ENCODE assay signal across 8 cellular contexts in genomic region chr10:77801474-77802238, GRCh38.
DNase-seq lines count a peak whose midpoint lies in the region; ATAC-seq and TF ChIP-seq lines count a peak whose summit lies in the region.

No MANE protein-coding gene starts in this region.

- H3K27me3 ChIP-seq in Peyer's patch: no peaks in the 10 kb centered on the region

- peaks cover 33% of the 10 kb centered on the region for H3K4me1 Mint-ChIP-seq in activated naive CD8-positive, alpha-beta T cell treated with anti-CD3 and anti-CD28 coated beads, Interleukin-2, amount 10 ng/mL, durations not matched to agents 7 days and 5 days

- no peak overlapping the region for H3K4me3 ChIP-seq in Peyer's patch

- no peaks in the 10 kb centered on the region for H3K4me1 ChIP-seq in Peyer's patch

- H3K36me3 ChIP-seq in Peyer's patch: peaks cover 0 to 97% (median 0%) of the 10 kb centered on the region in 3 donors

- TF ChIP-seq CTCF in Peyer's patch (IDR thresholded peaks at IDR 0.05): no peak

- POLR2A ChIA-PET in activated naive CD8-positive, alpha-beta T cell treated with anti-CD3 and anti-CD28 coated beads, Interleukin-2, amount 10 ng/mL, durations not matched to agents 7 days and 5 days (lab: Charles Lee): no interaction called here

- peaks cover 35% of the 10 kb centered on the region for H3K27me3 Mint-ChIP-seq in activated naive CD8-positive, alpha-beta T cell treated with anti-CD3 and anti-CD28 coated beads, Interleukin-2, amount 10 ng/mL, durations not matched to agents 7 days and 5 days

- peak overlapping the region; percentile 70 for H3K27ac Mint-ChIP-seq in activated naive CD8-positive, alpha-beta T cell treated with anti-CD3 and anti-CD28 coated beads, Interleukin-2, amount 10 ng/mL, durations not matched to agents 7 days and 5 days

- no peak overlapping the region for H3K27ac ChIP-seq in Peyer's patch

- H3K36me3 Mint-ChIP-seq in activated naive CD8-positive, alpha-beta T cell treated with anti-CD3 and anti-CD28 coated beads, Interleukin-2, amount 10 ng/mL, durations not matched to agents 7 days and 5 days: no peaks in the 10 kb centered on the region

- H3K4me3 Mint-ChIP-seq in activated naive CD8-positive, alpha-beta T cell treated with anti-CD3 and anti-CD28 coated beads, Interleukin-2, amount 10 ng/mL, durations not matched to agents 7 days and 5 days: peak overlapping the region; percentile 47

- no peaks in the 10 kb centered on the region for H3K9me3 ChIP-seq in Peyer's patch

- peak; percentile 74 for ATAC-seq in GM19035 (IDR thresholded peaks at IDR 0.05; ENCODE audit: unreplicated experiment)
- peak; percentile 89 for ATAC-seq in activated naive CD8-positive, alpha-beta T cell treated with anti-CD3 and anti-CD28 coated beads, Interleukin-2, amount 10 ng/mL, durations not matched to agents 7 days and 5 days (ENCODE audit: low read depth)

- TF ChIP-seq POLR2A in Peyer's patch (IDR thresholded peaks at IDR 0.05): no peak

- no peaks in the 10 kb centered on the region for H3K9me3 Mint-ChIP-seq in activated naive CD8-positive, alpha-beta T cell treated with anti-CD3 and anti-CD28 coated beads, Interleukin-2, amount 10 ng/mL, durations not matched to agents 7 days and 5 days

- peak; percentile 31 for DNase-seq in HPDE6-E6E7 (ENCODE audit: extremely low spot score)
- DNase-seq in activated naive CD8-positive, alpha-beta T cell treated with anti-CD3 and anti-CD28 coated beads, Interleukin-2, amount 10 ng/mL, durations not matched to agents 7 days and 5 days: peak; percentile 51
- peak; percentile 10 to 28 for DNase-seq in stimulated activated CD4-positive, alpha-beta T cell treated with anti-CD3 and anti-CD28 coated beads, Interleukin-2, amount 100 ng/mL, for 48 hours
- no peak for DNase-seq in dedifferentiated amniotic fluid mesenchymal stem cell (ENCODE audit: extremely low spot score)
- DNase-seq in CD1c-positive myeloid dendritic cell (ENCODE audit: extremely low spot score): no peak
- DNase-seq in NCI-H524 (lab: John Stamatoyannopoulos, UW): no peak
- DNase-seq in Peyer's patch: no peak

Comparison
In these comparisons a context has a peak if more than half of its experiments do, and no peak if none do; other contexts are left out.
1. DNase-seq: peak in HPDE6-E6E7 (single experiment), activated naive CD8-positive, alpha-beta T cell treated with anti-CD3 and anti-CD28 coated beads, Interleukin-2, amount 10 ng/mL, durations not matched to agents 7 days and 5 days (single experiment) and stimulated activated CD4-positive, alpha-beta T cell treated with anti-CD3 and anti-CD28 coated beads, Interleukin-2, amount 100 ng/mL, for 48 hours (2 of 2); none in dedifferentiated amniotic fluid mesenchymal stem cell (single experiment), CD1c-positive myeloid dendritic cell (single experiment), NCI-H524 (0 of 2) and Peyer's patch (0 of 3).